12 cellular contexts compared by ENCODE assay signal in the genomic region with DNA sequence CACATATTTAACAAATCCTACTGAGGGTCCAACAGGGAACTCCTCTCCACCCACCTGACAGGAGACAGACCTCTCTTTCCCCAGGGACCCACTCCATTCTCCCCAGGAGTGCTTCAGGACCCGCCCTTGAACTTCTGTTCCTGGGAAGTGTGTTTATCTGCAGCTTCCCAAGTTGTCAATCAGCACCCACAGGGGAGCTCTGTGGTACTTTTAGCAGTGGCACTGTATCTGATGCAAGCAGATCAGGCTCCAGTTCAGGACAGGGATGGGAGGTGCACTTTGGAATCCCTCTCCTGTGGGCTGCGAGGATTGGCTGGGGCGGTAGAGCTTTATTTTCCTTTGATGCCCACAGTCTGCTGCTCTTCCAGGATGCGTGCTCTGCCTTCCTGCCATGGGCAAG. TPM values are rescaled to one million over a fixed set of nuclear protein-coding genes. Genes with fewer than 3 reads are reported as not detected.
DNase-seq lines count a peak whose midpoint lies in the region; FAIRE-seq and TF ChIP-seq lines count a peak whose summit lies in the region.
"Had no signal": no experiment of that assay in that cellular context is flagged by ENCODE, and none has a peak within 500 bp of the region (broad histone marks: within the 10 kb centered on the region; RNA-seq: fewer than 3 reads in every experiment).

No MANE protein-coding gene starts in this region.

- POLR2A ChIA-PET in PC-9 (lab: Charles Lee; ENCODE audit: unreplicated experiment) (no interaction called here), endothelial cell of umbilical vein (lab: Charles Lee) (interaction anchor here (1.2 kb wide), 1 partner anchor 9 kb away, joined by 4 read pairs; a partner anchor contains a TSS)

- peaks cover 18% of the 10 kb centered on the region for H3K36me3 Mint-ChIP-seq in activated naive CD4-positive, alpha-beta T cell treated with anti-CD3 and anti-CD28 coated beads, Interleukin-2, amount 10 ng/mL, durations not matched to agents 7 days and 5 days

- H2AFZ ChIP-seq in PC-9 (no peak overlapping the region), endothelial cell of umbilical vein (ENCODE audit: low read depth, low read length) (no peak overlapping the region)

- dilution Hi-C loops in endothelial cell of umbilical vein (cut with MboI; ENCODE audit: extremely low pct_ligation_motif_present, low sequenced_read_pairs), result no loop called here

- peak overlapping the region; percentile 66 for H3K27ac ChIP-seq in PC-9
- H3K27ac ChIP-seq in endothelial cell of umbilical vein (ENCODE audit: insufficient read depth, low read depth, low read length), result peak overlapping the region; percentile 67
- H3K27ac ChIP-seq in stomach, result peak overlapping the region in 4 of 5 donors; percentile 39 to 67 (median 61)
- H3K27ac ChIP-seq: sigmoid colon, VCaP had no signal

- CTCF ChIA-PET in activated naive CD4-positive, alpha-beta T cell treated with anti-CD3 and anti-CD28 coated beads, Interleukin-2, amount 10 ng/mL, durations not matched to agents 7 days and 5 days (lab: Charles Lee), result interaction anchor here (0.8 to 4.4 kb wide), 6 partner anchors 9 to 205 kb away, joined by 3 to 69 read pairs (median 7); no protein-coding TSS in a partner anchor
- CTCF ChIA-PET in PC-9 (lab: Charles Lee), result no interaction called here
- CTCF ChIA-PET in endothelial cell of umbilical vein (lab: Charles Lee), result interaction anchor here (1.2 to 4.9 kb wide), 4 partner anchors 9 to 205 kb away, joined by 3 to 64 read pairs (median 16); a partner anchor contains a TSS

- WGBS in stomach, 5 donors, result 79 to 91% (median 87%) methylated on average over 4 of the region's 4 CpGs

- H3K27me3 ChIP-seq in PC-9 (ENCODE audit: insufficient read depth, low read depth) (no peaks in the 10 kb centered on the region), endothelial cell of umbilical vein (ENCODE audit: control insufficient read depth in 2 of 2, insufficient read depth in 2 of 2, low read length in 2 of 2) (no peaks in the 10 kb centered on the region), stomach (no peaks in the 10 kb centered on the region)
- H3K27me3 ChIP-seq: sigmoid colon had no signal

- no peaks in the 10 kb centered on the region for H3K9me3 Mint-ChIP-seq in activated naive CD4-positive, alpha-beta T cell treated with anti-CD3 and anti-CD28 coated beads, Interleukin-2, amount 10 ng/mL, durations not matched to agents 7 days and 5 days

- intact Hi-C loops in PC-9 (cut with micrococcal nuclease; ENCODE audit: unreplicated experiment) (loop anchor here (2.0 to 10.0 kb wide), 3 partner anchors 170 to 416 kb away; no protein-coding TSS in a partner anchor), endothelial cell of umbilical vein (cut with micrococcal nuclease) (no loop called here), stomach (cut with DNase I; ENCODE audit: low total_unique reads) (loop anchor here (10.0 kb wide), 1 partner anchor 96 kb away; no protein-coding TSS in a partner anchor)

- no peaks in the 10 kb centered on the region for H3K27me3 Mint-ChIP-seq in activated naive CD4-positive, alpha-beta T cell treated with anti-CD3 and anti-CD28 coated beads, Interleukin-2, amount 10 ng/mL, durations not matched to agents 7 days and 5 days

- H3K36me3 ChIP-seq in PC-9 (ENCODE audit: low read depth) (peaks cover 19% of the 10 kb centered on the region; the same call in 1 of the 2 replicates), endothelial cell of umbilical vein (ENCODE audit: control insufficient read depth in 2 of 2, extremely low read depth in 1 of 2, insufficient read depth in 2 of 2, low read length in 2 of 2) (peaks cover 0 to 6% of the 10 kb centered on the region in 2 experiments), stomach (peaks cover 0 to 11% (median 3%) of the 10 kb centered on the region in 4 donors)

- no peaks in the 10 kb centered on the region for H3K9me2 ChIP-seq in PC-9 (ENCODE audit: insufficient read depth)

- no peak for TF ChIP-seq EP300 in stomach (IDR thresholded peaks at IDR 0.05)

- no peaks in the 10 kb centered on the region for H3K9me1 ChIP-seq in endothelial cell of umbilical vein (replicated peaks; ENCODE audit: control insufficient read depth, extremely low read depth, insufficient read depth, low read length)

- H3K79me2 ChIP-seq in PC-9 (ENCODE audit: low read depth), result peaks cover 80% of the 10 kb centered on the region
- peaks cover 6% of the 10 kb centered on the region for H3K79me2 ChIP-seq in endothelial cell of umbilical vein (ENCODE audit: control insufficient read depth, insufficient read depth, low read length)

- H3K9ac ChIP-seq in endothelial cell of umbilical vein (replicated peaks; ENCODE audit: extremely low read depth, insufficient read depth, low read length), result peak overlapping the region; percentile 29

- in situ Hi-C loops in GM13976 (cut with MboI; ENCODE audit: low sequenced_read_pairs, unreplicated experiment), result no loop called here

- no peak for DNase-seq in activated naive CD4-positive, alpha-beta T cell treated with anti-CD3 and anti-CD28 coated beads, Interleukin-2, amount 10 ng/mL, durations not matched to agents 7 days and 5 days
- no peak for DNase-seq in activated naive CD4-positive, alpha-beta T cell treated with anti-CD3 and anti-CD28 coated beads, Interleukin-2, amount 50 U/mL, for 16 hours
- no peak for DNase-seq in PC-9
- no peak for DNase-seq in endothelial cell of umbilical vein (ENCODE audit: low read depth, low spot score)
- DNase-seq in stomach, result no peak
- no peak for DNase-seq in stimulated activated CD4-positive, alpha-beta T cell treated with anti-CD3 and anti-CD28 coated beads, Interleukin-4, amount 100 ng/mL, for 4 hours
- no peak for DNase-seq in C1 segment of cervical spinal cord (lab: John Stamatoyannopoulos, UW)
- DNase-seq in GM13976 (ENCODE audit: low spot score), result no peak
- DNase-seq: activated effector memory CD4-positive, alpha-beta T cell treated with Interleukin-2 at 50 U/mL for 16 hours; Right ventricle myocardium superior; sigmoid colon had no signal

- H3K4me3 ChIP-seq in PC-9 (no peak overlapping the region), endothelial cell of umbilical vein (replicated peaks in 1 of 3; ENCODE audit: insufficient read depth in 1 of 3, low read depth in 1 of 3, low read length in 3 of 3) (no peak overlapping the region), stomach (no peak overlapping the region)
- H3K4me3 ChIP-seq: sigmoid colon had no signal

- H4K20me1 ChIP-seq in PC-9 (ENCODE audit: insufficient read depth) (no peaks in the 10 kb centered on the region), endothelial cell of umbilical vein (replicated peaks; ENCODE audit: control insufficient read depth, extremely low read depth, insufficient read depth, low read length) (no peaks in the 10 kb centered on the region)

- H3K4me1 ChIP-seq in PC-9 (replicated peaks; ENCODE audit: insufficient read depth), result peaks cover 55% of the 10 kb centered on the region
- H3K4me1 ChIP-seq in endothelial cell of umbilical vein (ENCODE audit: control insufficient read depth, extremely low read depth, insufficient read depth, low read length), result peaks cover 38% of the 10 kb centered on the region
- peaks cover 47 to 77% (median 58%) of the 10 kb centered on the region in 4 donors for H3K4me1 ChIP-seq in stomach

- peaks cover 45% of the 10 kb centered on the region for H3F3A ChIP-seq in PC-9 (ENCODE audit: insufficient read depth, low read depth)

- no peak for FAIRE-seq in endothelial cell of umbilical vein (lab: Jason Lieb, UNC)

- H3K4me2 ChIP-seq in PC-9 (peak overlapping the region; percentile 61), endothelial cell of umbilical vein (ENCODE audit: insufficient read depth, low read length) (no peak overlapping the region)

- TF ChIP-seq CTCF in PC-9 (conservative IDR thresholded peaks at IDR 0.05) (no peak), endothelial cell of umbilical vein (IDR thresholded peaks at IDR 0.05; ENCODE audit: extremely low read depth in 1 of 2, insufficient read depth in 1 of 2, low read depth in 1 of 2, low read length in 2 of 2) (no peak), stomach (IDR thresholded peaks at IDR 0.05) (no peak), GM13976 (IDR thresholded peaks at IDR 0.05; ENCODE audit: borderline replicate concordance, control extremely low read depth, extremely low read depth, insufficient read depth, missing control alignments) (no peak)

- H3K9me3 ChIP-seq in PC-9 (ENCODE audit: insufficient read depth, low read depth), result no peaks in the 10 kb centered on the region
- H3K9me3 ChIP-seq in endothelial cell of umbilical vein (replicated peaks; ENCODE audit: control insufficient read depth, insufficient read depth, low read length), result no peaks in the 10 kb centered on the region
- H3K9me3 ChIP-seq in stomach, result no peaks in the 10 kb centered on the region
- H3K9me3 ChIP-seq: sigmoid colon had no signal

- no peak overlapping the region for H3K4me3 Mint-ChIP-seq in activated naive CD4-positive, alpha-beta T cell treated with anti-CD3 and anti-CD28 coated beads, Interleukin-2, amount 10 ng/mL, durations not matched to agents 7 days and 5 days

- no peak for TF ChIP-seq POLR2A in endothelial cell of umbilical vein (IDR thresholded peaks at IDR 0.05; ENCODE audit: low read depth, low read length)
- no peak for TF ChIP-seq POLR2A in stomach (IDR thresholded peaks at IDR 0.05)

- peaks cover 71% of the 10 kb centered on the region for H3K4me1 Mint-ChIP-seq in activated naive CD4-positive, alpha-beta T cell treated with anti-CD3 and anti-CD28 coated beads, Interleukin-2, amount 10 ng/mL, durations not matched to agents 7 days and 5 days

- H3K27ac Mint-ChIP-seq in activated naive CD4-positive, alpha-beta T cell treated with anti-CD3 and anti-CD28 coated beads, Interleukin-2, amount 10 ng/mL, durations not matched to agents 7 days and 5 days, result peak overlapping the region; percentile 65

- BruUV-seq in PC-9 (replicated peaks; lab: Mats Ljungman, UMichigan), result no TSS peak
- no TSS peak for BruUV-seq in endothelial cell of umbilical vein (replicated peaks; lab: Mats Ljungman, UMichigan)

TF ChIP-seq in endothelial cell of umbilical vein, 7 proteins besides CTCF, POLR2A, EP300 and RAD21 (continues in another document):
- no peak for TF ChIP-seq MYC (IDR thresholded peaks at IDR 0.05; ENCODE audit: low read depth, low read length)
- TF ChIP-seq, protein P1, sequence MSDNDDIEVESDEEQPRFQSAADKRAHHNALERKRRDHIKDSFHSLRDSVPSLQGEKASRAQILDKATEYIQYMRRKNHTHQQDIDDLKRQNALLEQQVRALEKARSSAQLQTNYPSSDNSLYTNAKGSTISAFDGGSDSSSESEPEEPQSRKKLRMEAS (IDR thresholded peaks at IDR 0.05; ENCODE audit: insufficient read depth, insufficient read length), result no peak

RNA-seq across cellular contexts. Expression of a gene that starts 8.7 kb away (rescaled TPM):
- total RNA-seq in PC-9 (2021), result 74.0 and 101 TPM in 2 replicates
- total RNA-seq in endothelial cell of umbilical vein, result 77.6 and 85.1 TPM in 2 replicates
- polyA plus RNA-seq in endothelial cell of umbilical vein, result 58.1 and 70.2 TPM in 2 replicates
- 81.0 and 102 TPM in 2 replicates for polyA plus RNA-seq in endothelial cell of umbilical vein (2011; cell fraction: cytosol; rRNA removed)
- 146 and 157 TPM in 2 replicates for polyA plus RNA-seq in endothelial cell of umbilical vein (2011; cell fraction: nucleus; rRNA removed)
- 82.4 and 124 TPM in 2 replicates for polyA plus RNA-seq in endothelial cell of umbilical vein (2012)
- 230 and 266 TPM in 2 replicates for polyA minus RNA-seq in endothelial cell of umbilical vein
- 9.2 TPM for polyA minus RNA-seq in endothelial cell of umbilical vein (2011; cell fraction: cytosol; rRNA and poly(A)+ RNA removed)
- 166 and 209 TPM in 2 replicates for polyA minus RNA-seq in endothelial cell of umbilical vein (2011; cell fraction: nucleus; rRNA and poly(A)+ RNA removed)
- total RNA-seq in stomach, result 10 to 100 TPM; 24.9 to 76.4 (median 47.7) TPM
- 10 to 100 TPM in 1 of 3 donors, 1 to 10 TPM in 2; 5.3 to 12.2 (median 6.4) TPM for polyA plus RNA-seq in stomach
